ENCODE assay signal across 9 cellular contexts in genomic region chr18:54828986-54829385, GRCh38. TPM values are rescaled to one million over a fixed set of nuclear protein-coding genes. Genes with fewer than 3 reads are reported as not detected.
DNase-seq lines count a peak whose midpoint lies in the region; ATAC-seq, FAIRE-seq and TF ChIP-seq lines count a peak whose summit lies in the region.
"Had no signal": no experiment of that assay in that cellular context is flagged by ENCODE, and none has a peak within 500 bp of the region (broad histone marks: within the 10 kb centered on the region; RNA-seq: fewer than 3 reads in every experiment).

No MANE protein-coding gene starts in this region.

- DNase-seq in A549 (ENCODE audit: low read depth in 1 of 2, low spot score in 1 of 2) (no peak), KG1 (lab: John Stamatoyannopoulos, UW) (peak; percentile 24), coronary artery (ENCODE audit: low spot score) (no peak), NCI-H1436 treated with DMSO at 0.1 percent for 48 hours (lab: John Stamatoyannopoulos, UW) (no peak), hippocampal formation (lab: John Stamatoyannopoulos, UW) (no peak), KBM-7 (no peak)

- H3K9me3 ChIP-seq in A549, result peaks cover 9% of the 10 kb centered on the region; the same call in 2 of the 3 replicates
- no peaks in the 10 kb centered on the region for H3K9me3 ChIP-seq in mucosa of stomach (ENCODE audit: control insufficient read depth, low read length)

- CTCF ChIA-PET in A549 (lab: Yijun Ruan, JAX), result interaction anchor here (1.1 to 1.3 kb wide), 3 partner anchors 28 to 150 kb away, joined by 3 read pairs; no protein-coding TSS in a partner anchor

- 6% methylated on average over 2 of the region's 2 CpGs for WGBS in A549 (ENCODE audit: missing lambda C conversion rate)

- no peak for FAIRE-seq in A549 (lab: Jason Lieb, UNC)

- H3K4me3 ChIP-seq in A549 (peak overlapping the region; percentile 67), coronary artery (peak overlapping the region; percentile 77), mucosa of stomach (ENCODE audit: low read length) (peak overlapping the region; percentile 53)

- in situ Hi-C loops in KBM-7 (cut with MboI; ENCODE audit: low pct_unique_long_range_greater_than_20kb, low sequenced_read_pairs), result no loop called here

- TF ChIP-seq CTCF in A549 (IDR thresholded peaks at IDR 0.05), result no peak
- TF ChIP-seq CTCF in coronary artery (IDR thresholded peaks at IDR 0.05), result no peak

- ATAC-seq in A549, result peak in 1 of 2 experiments; percentile 15; a peak in 3 of 6 replicates
- no peak for ATAC-seq in HG03045 (IDR thresholded peaks at IDR 0.05; ENCODE audit: unreplicated experiment)

- no peak for TF ChIP-seq POLR2A in A549 (IDR thresholded peaks at IDR 0.05; ENCODE audit: low read length)

- H3K9ac ChIP-seq in mucosa of stomach (ENCODE audit: low read length), result peak overlapping the region; percentile 61
- H3K9ac ChIP-seq: KMS-11 had no signal

- H3K4me1 ChIP-seq in A549 (peaks cover 29% of the 10 kb centered on the region), mucosa of stomach (ENCODE audit: control insufficient read depth, insufficient read depth, low read length) (peaks cover 6% of the 10 kb centered on the region)

- no peaks in the 10 kb centered on the region for H3K36me3 ChIP-seq in mucosa of stomach (ENCODE audit: control insufficient read depth, insufficient read depth, low read length)

- H3K4me2 ChIP-seq in A549, result peak overlapping the region; percentile 97
- H3K4me2 ChIP-seq: KMS-11 had no signal

- no peak for TF ChIP-seq RAD21 in A549 (conservative IDR thresholded peaks at IDR 0.05 in 1 of 2, IDR thresholded peaks at IDR 0.05 in 1 of 2)

- H3K27me3 ChIP-seq in mucosa of stomach (ENCODE audit: control insufficient read depth, insufficient read depth, low read length), result no peaks in the 10 kb centered on the region

- H3K27ac ChIP-seq in A549, result peak overlapping the region; percentile 92 to 98
- no peak overlapping the region for H3K27ac ChIP-seq in coronary artery
- H3K27ac ChIP-seq: KMS-11 had no signal

- POLR2A ChIA-PET in A549 (lab: Yijun Ruan, JAX), result interaction anchor here (1.1 to 2.0 kb wide), 2 partner anchors 51 to 87 kb away, joined by 4 to 10 read pairs; no protein-coding TSS in a partner anchor

- TF ChIP-seq EP300 in A549 (IDR thresholded peaks at IDR 0.05), result no peak

TF ChIP-seq in A549, 52 proteins besides CTCF, POLR2A, EP300 and RAD21:
- TF ChIP-seq EHF (CRISPR knock-in tag; IDR thresholded peaks at IDR 0.05) (no peak), CBX2 (IDR thresholded peaks at IDR 0.05; ENCODE audit: borderline replicate concordance, low read depth) (no peak), MAX (IDR thresholded peaks at IDR 0.05) (no peak), ZSCAN20 (CRISPR knock-in tag; IDR thresholded peaks at IDR 0.05) (no peak), ZC3H11A (IDR thresholded peaks at IDR 0.05) (no peak), HEYL (CRISPR knock-in tag; IDR thresholded peaks at IDR 0.05) (no peak), REST (IDR thresholded peaks at IDR 0.05) (no peak), NFE2L2 (conservative IDR thresholded peaks at IDR 0.05; ENCODE audit: low read length) (no peak), SMC3 (IDR thresholded peaks at IDR 0.05) (no peak), USF2 (IDR thresholded peaks at IDR 0.05) (no peak), RNF2 (IDR thresholded peaks at IDR 0.05; ENCODE audit: borderline replicate concordance, low read depth) (no peak), GATA3 (IDR thresholded peaks at IDR 0.05; ENCODE audit: borderline replicate concordance) (no peak), HOXA7 (CRISPR knock-in tag; IDR thresholded peaks at IDR 0.05) (no peak), FOSB (CRISPR knock-in tag; IDR thresholded peaks at IDR 0.05) (no peak), CHD2 (IDR thresholded peaks at IDR 0.05; ENCODE audit: low read length, partially characterized antibody) (no peak), NR3C1 (IDR thresholded peaks at IDR 0.05) (no peak)
- TF ChIP-seq, protein P1, sequence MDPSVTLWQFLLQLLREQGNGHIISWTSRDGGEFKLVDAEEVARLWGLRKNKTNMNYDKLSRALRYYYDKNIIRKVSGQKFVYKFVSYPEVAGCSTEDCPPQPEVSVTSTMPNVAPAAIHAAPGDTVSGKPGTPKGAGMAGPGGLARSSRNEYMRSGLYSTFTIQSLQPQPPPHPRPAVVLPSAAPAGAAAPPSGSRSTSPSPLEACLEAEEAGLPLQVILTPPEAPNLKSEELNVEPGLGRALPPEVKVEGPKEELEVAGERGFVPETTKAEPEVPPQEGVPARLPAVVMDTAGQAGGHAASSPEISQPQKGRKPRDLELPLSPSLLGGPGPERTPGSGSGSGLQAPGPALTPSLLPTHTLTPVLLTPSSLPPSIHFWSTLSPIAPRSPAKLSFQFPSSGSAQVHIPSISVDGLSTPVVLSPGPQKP (IDR thresholded peaks at IDR 0.05; ENCODE audit: low read depth, low read length), result no peak

RNA-seq across cellular contexts. Expression of gene RAB27B, which starts 0.7 kb away (rescaled TPM):
- 11.0 and 11.3 TPM in 2 replicates for polyA plus RNA-seq in A549 (2011; rRNA removed)
- 1.0 and 1.2 TPM in 2 replicates for polyA plus RNA-seq in A549 (2012; cell fraction: cytosol; rRNA removed)
- polyA plus RNA-seq in A549 (2012; cell fraction: nucleus; rRNA removed), result 0.56 and 1.3 TPM in 2 replicates
- 11.7 to 13.2 TPM (median 12.2 TPM) in 3 replicates for polyA plus RNA-seq in A549 (2017; fragmentation: RNase III; extraction: RNeasy Plus Mini Kit Qiagen cat#74134 plus additional on column Dnase treatment)
- polyA minus RNA-seq in A549 (2011; rRNA and poly(A)+ RNA removed), result 10.8 and 14.8 TPM in 2 replicates

Comparison
In these comparisons a context has a peak if more than half of its experiments do, and no peak if none do; other contexts are left out.
1. H3K27ac ChIP-seq: peak in A549 (2 of 2); none in coronary artery (0 of 2).
2. Peak in every context shown above with its lines, with median percentiles within 50 percentile points of each other: H3K4me3 ChIP-seq.